ENCODE assay signal across 36 cellular contexts in the genomic region with DNA sequence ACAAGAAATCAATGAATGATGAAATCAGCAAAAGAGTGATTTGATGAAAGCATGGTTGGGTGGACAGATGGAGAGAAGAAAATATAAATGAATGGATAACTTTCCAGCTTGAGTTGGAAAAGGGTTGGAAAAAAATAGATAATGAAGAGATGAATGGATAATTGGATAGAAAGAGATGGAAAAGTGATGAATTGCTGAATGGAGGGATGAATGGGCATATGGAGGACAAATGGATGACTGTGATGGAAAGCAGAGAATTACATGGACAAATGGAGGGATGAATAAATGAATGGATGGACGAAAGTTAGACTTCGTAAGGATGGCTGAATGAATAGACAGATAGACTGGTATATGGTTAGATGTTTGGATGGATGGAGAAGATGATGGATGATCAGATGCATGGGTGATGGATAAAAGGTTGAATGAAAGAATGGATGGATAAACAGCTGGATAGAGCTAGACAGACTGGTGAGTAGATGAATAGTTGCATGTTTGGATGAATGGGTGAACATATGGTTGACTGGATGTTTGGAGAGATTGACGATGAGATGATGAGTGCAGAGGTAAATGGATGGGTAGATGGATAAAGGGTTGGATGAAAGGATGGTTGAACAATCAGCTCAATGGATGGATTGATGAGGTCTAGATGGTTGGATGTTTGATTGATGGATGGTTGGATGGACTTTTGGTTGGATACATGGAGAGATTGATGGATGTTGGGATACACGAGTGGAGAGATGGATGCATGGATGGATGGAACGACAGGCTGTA. TPM values are rescaled to one million over a fixed set of nuclear protein-coding genes. Genes with fewer than 3 reads are reported as not detected.
"Had no signal": no experiment of that assay in that cellular context is flagged by ENCODE, and none has a peak within 500 bp of the region (broad histone marks: within the 10 kb centered on the region; RNA-seq: fewer than 3 reads in every experiment).

No MANE protein-coding gene starts in this region.

- H3K4me1 ChIP-seq: ascending aorta, SJCRH30 had no signal

- H3K27me3 Mint-ChIP-seq: activated CD8-positive, alpha-beta T cell treated with anti-CD3 and anti-CD28 coated beads for 36 hours; activated naive CD4-positive, alpha-beta T cell treated with anti-CD3 and anti-CD28 coated beads, Interleukin-2, amount 50 U/mL, for 24 hours; activated naive CD8-positive, alpha-beta T cell treated with anti-CD3 and anti-CD28 coated beads, Interleukin-2, amount 10 ng/mL, durations not matched to agents 7 days and 5 days; central memory CD8-positive, alpha-beta T cell had no signal

- H3K27ac Mint-ChIP-seq: activated CD8-positive, alpha-beta T cell treated with anti-CD3 and anti-CD28 coated beads for 36 hours; activated naive CD4-positive, alpha-beta T cell treated with anti-CD3 and anti-CD28 coated beads, Interleukin-2, amount 50 U/mL, for 24 hours; activated naive CD8-positive, alpha-beta T cell treated with anti-CD3 and anti-CD28 coated beads, Interleukin-2, amount 10 ng/mL, durations not matched to agents 7 days and 5 days; activated T-helper 2 cell treated with anti-CD3 and anti-CD28 coated beads, Interferon-gamma antibody, Interleukin-2, Interleukin-4, amounts not matched to agents 10 μg/mL and 5 μg/mL and 100 μg/mL, durations not matched to agents 14 hours and 24 hours and 36 hours had no signal

- H3K4me3 Mint-ChIP-seq: activated CD8-positive, alpha-beta T cell treated with anti-CD3 and anti-CD28 coated beads for 36 hours; activated naive CD4-positive, alpha-beta T cell treated with anti-CD3 and anti-CD28 coated beads, Interleukin-2, amount 50 U/mL, for 24 hours; activated naive CD8-positive, alpha-beta T cell treated with anti-CD3 and anti-CD28 coated beads, Interleukin-2, amount 10 ng/mL, durations not matched to agents 7 days and 5 days; central memory CD8-positive, alpha-beta T cell had no signal

- H3K36me3 ChIP-seq: ascending aorta, cardiac muscle cell, MG63, SJCRH30, WERI-Rb-1 had no signal

- DNase-seq: activated CD4-positive, alpha-beta T cell treated with anti-CD3 and anti-CD28 coated beads for 1 hour; activated CD4-positive, alpha-beta T cell treated with anti-CD3 and anti-CD28 coated beads for 48 hours; activated CD4-positive, alpha-beta T cell treated with anti-CD3 and anti-CD28 coated beads, Interleukin-2, amount 50 U/mL, for 4 hours; activated CD4-positive, CD25-positive, alpha-beta regulatory T cell; activated CD8-positive, alpha-beta T cell treated with anti-CD3 and anti-CD28 coated beads for 36 hours; activated gamma-delta T cell; activated naive CD4-positive, alpha-beta T cell treated with Interleukin-2 at 50 U/mL for 16 hours; activated naive CD8-positive, alpha-beta T cell treated with anti-CD3 and anti-CD28 coated beads, Interleukin-2, amount 10 ng/mL, durations not matched to agents 7 days and 5 days; activated T-cell treated with anti-CD3 and anti-CD28 coated beads, Interleukin-2, amount 50 U/mL, for 1 hour; amygdala; Kasumi-1; KG1; MG63; NCI-H1048; NCI-H1436 treated with DMSO at 0.1 percent for 48 hours; NCI-H1694 treated with DMSO at 0.1 percent for 48 hours; NCI-H2029; NCI-H2171; NCI-H510A; NCI-H526; NCI-H748 treated with DMSO at 0.1 percent for 48 hours; NK-92 treated with Interleukin-12 subunit alpha and Interleukin-12 subunit beta, amount 100 ng/mL, for 24 hours; PC-3; SHP77; T1000; WERI-Rb-1 had no signal

- H3K9me3 Mint-ChIP-seq: activated CD8-positive, alpha-beta T cell treated with anti-CD3 and anti-CD28 coated beads for 36 hours; activated naive CD4-positive, alpha-beta T cell treated with anti-CD3 and anti-CD28 coated beads, Interleukin-2, amount 50 U/mL, for 24 hours; activated naive CD8-positive, alpha-beta T cell treated with anti-CD3 and anti-CD28 coated beads, Interleukin-2, amount 10 ng/mL, durations not matched to agents 7 days and 5 days; activated T-helper 2 cell treated with anti-CD3 and anti-CD28 coated beads, Interferon-gamma antibody, Interleukin-2, Interleukin-4, amounts not matched to agents 10 μg/mL and 5 μg/mL and 100 μg/mL, durations not matched to agents 14 hours and 24 hours and 36 hours; central memory CD8-positive, alpha-beta T cell had no signal

- ATAC-seq: activated CD8-positive, alpha-beta T cell treated with anti-CD3 and anti-CD28 coated beads for 36 hours had no signal

- H3K4me3 ChIP-seq: ascending aorta, cardiac muscle cell, MG63, SJCRH30, SK-N-MC had no signal

- H3K27me3 ChIP-seq: ascending aorta, cardiac muscle cell, MG63, SJCRH30 had no signal

- H3K9me3 ChIP-seq: ascending aorta had no signal

- H3K27ac ChIP-seq: ascending aorta, cardiac muscle cell, SJCRH30, SK-N-MC, WERI-Rb-1 had no signal

RNA-seq across cellular contexts. Expression of gene LGALS7B, which starts 11.8 kb away (rescaled TPM):
- total RNA-seq: activated CD8-positive, alpha-beta memory T cell treated with anti-CD3 and anti-CD28 coated beads for 36 hours; activated CD8-positive, alpha-beta T cell treated with anti-CD3 and anti-CD28 coated beads for 36 hours; activated naive CD8-positive, alpha-beta T cell treated with anti-CD3 and anti-CD28 coated beads, Interleukin-2, amount 10 ng/mL, durations not matched to agents 7 days and 5 days; activated T-helper 2 cell treated with anti-CD3 and anti-CD28 coated beads, Interferon-gamma antibody, Interleukin-2, Interleukin-4, amounts not matched to agents 10 μg/mL and 5 μg/mL and 100 μg/mL, durations not matched to agents 14 hours and 24 hours and 36 hours; ascending aorta; cardiac muscle cell; PC-3; SJCRH30; T-helper 1 cell treated with Interleukin-12 subunit alpha and Interleukin-12 subunit beta and Interleukin-4 antibody, amounts not matched to agents 30 ng/mL and 1 ng/mL, for 36 hours; T-helper 2 cell treated with Interferon-gamma antibody and Interleukin-4, amounts not matched to agents 100 ng/mL and 5 ng/mL, for 36 hours had no signal
- polyA plus RNA-seq: cardiac muscle cell had no signal

RNA-seq across cellular contexts. Expression of gene LGALS4, which starts 12.0 kb away (rescaled TPM):
- total RNA-seq: ascending aorta had no signal

RNA-seq across cellular contexts. Expression of gene LGALS7, which starts 27.4 kb away (rescaled TPM):
- total RNA-seq: activated CD8-positive, alpha-beta memory T cell treated with anti-CD3 and anti-CD28 coated beads for 36 hours; activated CD8-positive, alpha-beta T cell treated with anti-CD3 and anti-CD28 coated beads for 36 hours; activated naive CD8-positive, alpha-beta T cell treated with anti-CD3 and anti-CD28 coated beads, Interleukin-2, amount 10 ng/mL, durations not matched to agents 7 days and 5 days; activated T-helper 2 cell treated with anti-CD3 and anti-CD28 coated beads, Interferon-gamma antibody, Interleukin-2, Interleukin-4, amounts not matched to agents 10 μg/mL and 5 μg/mL and 100 μg/mL, durations not matched to agents 14 hours and 24 hours and 36 hours; ascending aorta; cardiac muscle cell; PC-3; T-helper 1 cell treated with Interleukin-12 subunit alpha and Interleukin-12 subunit beta and Interleukin-4 antibody, amounts not matched to agents 30 ng/mL and 1 ng/mL, for 36 hours; T-helper 2 cell treated with Interferon-gamma antibody and Interleukin-4, amounts not matched to agents 100 ng/mL and 5 ng/mL, for 36 hours had no signal
- polyA plus RNA-seq: cardiac muscle cell had no signal
